13 cellular contexts compared by ENCODE assay signal in genomic region chr10:42999385-43000020, GRCh38.
"Had no signal": no experiment of that assay in that cellular context is flagged by ENCODE, and none has a peak within 500 bp of the region (broad histone marks: within the 10 kb centered on the region; RNA-seq: fewer than 3 reads in every experiment).

No MANE protein-coding gene starts in this region.

- DNase-seq: activated B cell treated with CpG ODN at 0.5 μM for 24 hours; activated CD4-positive, alpha-beta T cell treated with anti-CD3 and anti-CD28 coated beads for 48 hours; activated naive CD4-positive, alpha-beta T cell treated with anti-CD3 and anti-CD28 coated beads, Interleukin-2, amount 10 ng/mL, durations not matched to agents 7 days and 5 days; foreskin fibroblast; hypothalamus; kidney; left lung; mesenchymal stem cell; occipital lobe; SW 1271 had no signal

- H3K9me3 ChIP-seq: left lung, psoas muscle, thoracic aorta had no signal

- H3K4me3 ChIP-seq: left lung, psoas muscle, thoracic aorta had no signal

- H3K4me1 ChIP-seq: left lung, psoas muscle had no signal

- ATAC-seq: activated T-helper 17 cell treated with anti-CD3 and anti-CD28 coated beads, Interleukin-2, amount 50 U/mL, for 72 hours; left lung had no signal

- H3K27ac ChIP-seq: left lung, psoas muscle, thoracic aorta had no signal

- H3K27me3 ChIP-seq: left lung had no signal

- H3K36me3 ChIP-seq: left lung, thoracic aorta had no signal
